ENCODE assay signal across 15 cellular contexts in the genomic region with DNA sequence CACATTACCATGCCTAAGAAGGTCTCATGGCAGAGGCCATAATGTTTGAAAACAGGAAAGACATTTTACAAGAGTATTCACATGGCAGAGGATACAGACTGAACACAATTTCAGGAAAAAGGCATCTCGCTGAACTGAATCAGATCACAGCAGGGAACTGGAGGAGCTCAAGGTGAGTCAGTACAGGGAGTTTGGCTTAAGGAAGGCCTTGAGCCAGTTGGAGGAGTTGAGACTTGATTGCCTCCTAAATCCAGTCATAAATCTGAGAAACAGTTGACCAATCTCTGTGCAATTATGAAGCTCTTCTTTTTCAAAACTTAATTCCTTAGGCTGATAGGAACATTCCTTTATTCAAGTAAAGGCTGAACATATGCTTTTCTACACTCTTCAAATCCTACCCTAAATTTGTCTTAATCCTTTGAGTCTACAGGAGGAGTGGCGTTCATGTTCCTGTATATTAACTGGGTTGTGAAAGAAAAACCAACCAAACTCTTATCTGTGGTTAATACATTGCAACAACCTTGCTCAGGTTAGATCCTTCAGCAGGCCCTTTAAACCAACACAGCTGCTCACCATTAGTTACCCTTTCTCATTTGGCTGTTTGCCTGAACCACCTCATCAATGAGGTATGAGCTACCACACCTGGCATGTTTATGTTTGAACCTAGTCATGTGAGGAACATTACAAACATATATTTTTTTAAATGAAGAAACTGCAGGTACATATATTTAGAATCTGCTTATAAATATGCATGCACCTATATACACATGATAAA.
DNase-seq lines count a peak whose midpoint lies in the region; ATAC-seq and TF ChIP-seq lines count a peak whose summit lies in the region.
"Had no signal": no experiment of that assay in that cellular context is flagged by ENCODE, and none has a peak within 500 bp of the region (broad histone marks: within the 10 kb centered on the region; RNA-seq: fewer than 3 reads in every experiment).

No MANE protein-coding gene starts in this region.

- H3K4me1 ChIP-seq in breast epithelium, result no peaks in the 10 kb centered on the region
- H3K4me1 ChIP-seq in GM23248 (ENCODE audit: insufficient read depth), result no peaks in the 10 kb centered on the region
- no peaks in the 10 kb centered on the region for H3K4me1 ChIP-seq in gastrocnemius medialis
- H3K4me1 ChIP-seq: Peyer's patch, tibial artery had no signal

- TF ChIP-seq POLR2A in breast epithelium (IDR thresholded peaks at IDR 0.05), result no peak
- TF ChIP-seq POLR2A in gastrocnemius medialis (IDR thresholded peaks at IDR 0.05), result no peak

- H3K36me3 ChIP-seq in breast epithelium (no peaks in the 10 kb centered on the region), GM23248 (ENCODE audit: low read depth) (no peaks in the 10 kb centered on the region), gastrocnemius medialis (no peaks in the 10 kb centered on the region)
- H3K36me3 ChIP-seq: cardiac muscle cell, Peyer's patch, tibial artery had no signal

- intact Hi-C loops in MCF 10A (cut with micrococcal nuclease) (no loop called here), breast epithelium (cut with DNase I; ENCODE audit: low total_unique reads) (no loop called here), gastrocnemius medialis (cut with DNase I; ENCODE audit: low total_unique reads) (no loop called here)

- 19 to 20% methylated on average over 2 of the region's 2 CpGs for WGBS in GM23248 (ENCODE audit: low coverage in 1 of 2, low lambda C conversion rate in 2 of 2, missing lambda C conversion rate in 2 of 2), 2 experiments

- H3K4me2 ChIP-seq in GM23248 (ENCODE audit: unreplicated experiment), result no peak overlapping the region

- no peaks in the 10 kb centered on the region for H3K9me2 ChIP-seq in GM23248 (ENCODE audit: insufficient read depth)

- POLR2A ChIA-PET in MCF 10A (lab: Yijun Ruan, JAX), result interaction anchor here (0.7 to 3.3 kb wide), 11 partner anchors 9 to 280 kb away, joined by 3 to 16 read pairs (median 4); no protein-coding TSS in a partner anchor

- peak overlapping the region; percentile 50 for H3K27ac Mint-ChIP-seq in MCF 10A (ENCODE audit: low read depth, unreplicated experiment)
- H3K27ac Mint-ChIP-seq: activated CD4-positive, alpha-beta memory T cell treated with anti-CD3 and anti-CD28 coated beads for 36 hours had no signal

- H3K9me3 Mint-ChIP-seq in MCF 10A (ENCODE audit: unreplicated experiment), result no peaks in the 10 kb centered on the region
- H3K9me3 Mint-ChIP-seq: activated CD4-positive, alpha-beta memory T cell treated with anti-CD3 and anti-CD28 coated beads for 36 hours had no signal

- DNase-seq in MCF 10A (ENCODE audit: unreplicated experiment) (peak; percentile 84), breast epithelium (ENCODE audit: low spot score in 2 of 2) (no peak), NCI-H226 (peak; percentile 25), astrocyte of the hippocampus (ENCODE audit: low read depth, low spot score) (peak; percentile 24), GM23248 (no peak), iPS-NIHi7 (ENCODE audit: extremely low spot score) (no peak), GOT3 (lab: John Stamatoyannopoulos, UW) (no peak), gastrocnemius medialis (no peak)
- DNase-seq: activated CD4-positive, alpha-beta memory T cell treated with anti-CD3 and anti-CD28 coated beads for 36 hours; activated naive CD4-positive, alpha-beta T cell; NCI-H1694; occipital lobe; Peyer's patch; tibial artery had no signal

- H3F3A ChIP-seq in GM23248 (ENCODE audit: insufficient read depth), result no peaks in the 10 kb centered on the region

- H3K27me3 Mint-ChIP-seq in MCF 10A (ENCODE audit: insufficient read depth, unreplicated experiment), result no peaks in the 10 kb centered on the region
- H3K27me3 Mint-ChIP-seq: activated CD4-positive, alpha-beta memory T cell treated with anti-CD3 and anti-CD28 coated beads for 36 hours had no signal

- no peak overlapping the region for H3K4me3 Mint-ChIP-seq in MCF 10A (ENCODE audit: unreplicated experiment)
- H3K4me3 Mint-ChIP-seq: activated CD4-positive, alpha-beta memory T cell treated with anti-CD3 and anti-CD28 coated beads for 36 hours had no signal

- no peak for ATAC-seq in gastrocnemius medialis

- no peaks in the 10 kb centered on the region for H3K36me3 Mint-ChIP-seq in MCF 10A (ENCODE audit: insufficient read depth, unreplicated experiment)
- H3K36me3 Mint-ChIP-seq: activated CD4-positive, alpha-beta memory T cell treated with anti-CD3 and anti-CD28 coated beads for 36 hours had no signal

- no peak for TF ChIP-seq CTCF in MCF 10A (IDR thresholded peaks at IDR 0.05; ENCODE audit: unreplicated experiment)
- no peak for TF ChIP-seq CTCF in breast epithelium (IDR thresholded peaks at IDR 0.05)
- TF ChIP-seq CTCF in gastrocnemius medialis (IDR thresholded peaks at IDR 0.05 in 4 of 5, conservative IDR thresholded peaks at IDR 0.05 in 1 of 5), result no peak

- no peaks in the 10 kb centered on the region for H4K20me1 ChIP-seq in GM23248 (ENCODE audit: insufficient read depth)

- H3K79me2 ChIP-seq in GM23248 (ENCODE audit: insufficient read depth), result no peaks in the 10 kb centered on the region

- no peak overlapping the region for H3K9ac ChIP-seq in GM23248

- H3K27me3 ChIP-seq in breast epithelium (no peaks in the 10 kb centered on the region), GM23248 (replicated peaks; ENCODE audit: insufficient read depth) (no peaks in the 10 kb centered on the region), gastrocnemius medialis (no peaks in the 10 kb centered on the region)
- H3K27me3 ChIP-seq: cardiac muscle cell, Peyer's patch, tibial artery had no signal

- peaks cover 15% of the 10 kb centered on the region for H3K4me1 Mint-ChIP-seq in MCF 10A (ENCODE audit: insufficient read depth, unreplicated experiment)

- H3K4me3 ChIP-seq in breast epithelium, result no peak overlapping the region
- H3K4me3 ChIP-seq in GM23248, result no peak overlapping the region
- no peak overlapping the region for H3K4me3 ChIP-seq in gastrocnemius medialis
- H3K4me3 ChIP-seq: cardiac muscle cell, Peyer's patch, tibial artery had no signal

- in situ Hi-C loops in GM23248 (cut with MboI) (no loop called here), gastrocnemius medialis (cut with MboI; ENCODE audit: low sequenced_read_pairs in 4 of 4) (no loop called here)

- H3K9me3 ChIP-seq in breast epithelium, result no peaks in the 10 kb centered on the region
- no peaks in the 10 kb centered on the region for H3K9me3 ChIP-seq in GM23248 (ENCODE audit: low read depth)
- H3K9me3 ChIP-seq in gastrocnemius medialis, result no peaks in the 10 kb centered on the region
- H3K9me3 ChIP-seq: Peyer's patch, tibial artery had no signal

- CTCF ChIA-PET in MCF 10A (lab: Yijun Ruan, JAX), result interaction anchor here (0.5 to 2.1 kb wide), 4 partner anchors 25 to 680 kb away, joined by 4 to 7 read pairs (median 5); no protein-coding TSS in a partner anchor

- no peak overlapping the region for H2AFZ ChIP-seq in GM23248

- no TSS peak for BruUV-seq in MCF 10A (replicated peaks; lab: Mats Ljungman, UMichigan)

- H3K27ac ChIP-seq in breast epithelium, result no peak overlapping the region
- H3K27ac ChIP-seq in GM23248, result no peak overlapping the region
- no peak overlapping the region for H3K27ac ChIP-seq in gastrocnemius medialis
- H3K27ac ChIP-seq: cardiac muscle cell, Peyer's patch, tibial artery had no signal

Comparison
In these comparisons a context has a peak if more than half of its experiments do, and no peak if none do; other contexts are left out.
1. DNase-seq: peak in MCF 10A (single experiment), NCI-H226 (single experiment) and astrocyte of the hippocampus (single experiment); none in breast epithelium (0 of 2), GM23248 (single experiment), iPS-NIHi7 (single experiment), GOT3 (single experiment) and gastrocnemius medialis (0 of 2).